8 cellular contexts compared by ENCODE assay signal in genomic region chr12:4604684-4605193, GRCh38. TPM values are rescaled to one million over a fixed set of nuclear protein-coding genes. Genes with fewer than 3 reads are reported as not detected.
DNase-seq lines count a peak whose midpoint lies in the region; ATAC-seq and TF ChIP-seq lines count a peak whose summit lies in the region.

No MANE protein-coding gene starts in this region.

- no peaks in the 10 kb centered on the region for H3K9me3 ChIP-seq in iPS-15b (ENCODE audit: control insufficient read depth, insufficient read depth, low read length)
- H3K9me3 ChIP-seq in skeletal muscle satellite cell (replicated peaks; ENCODE audit: low read length), result no peaks in the 10 kb centered on the region

- peak; percentile 75 for TF ChIP-seq POLR2A in GM18505 (IDR thresholded peaks at IDR 0.05; ENCODE audit: borderline replicate concordance, extremely low read depth, insufficient read depth, insufficient read length)

- in situ Hi-C loops in brain microvascular endothelial cell (cut with HindIII; ENCODE audit: low pct_ligation_motif_present, low sequenced_read_pairs), result no loop called here

- H3K4me2 ChIP-seq in skeletal muscle satellite cell (ENCODE audit: low read length), result peak overlapping the region; percentile 79

- H3K9ac ChIP-seq in iPS-15b (ENCODE audit: low read depth, low read length) (peak overlapping the region; percentile 73), skeletal muscle satellite cell (ENCODE audit: low read depth, low read length) (peak overlapping the region; percentile 91)

- DNase-seq in A172 (ENCODE audit: low spot score), result peak; percentile 70
- peak; percentile 24 for DNase-seq in NCI-H2081 treated with DMSO at 0.1 percent for 48 hours (lab: John Stamatoyannopoulos, UW)
- DNase-seq in UCSD-AML1 (lab: John Stamatoyannopoulos, UW; ENCODE audit: unreplicated experiment), result peak; percentile 75
- DNase-seq in brain microvascular endothelial cell, result peak; percentile 84

- H3K27me3 ChIP-seq in brain microvascular endothelial cell (replicated peaks) (no peaks in the 10 kb centered on the region), iPS-15b (ENCODE audit: control insufficient read depth, insufficient read depth, low read length) (peaks cover 2% of the 10 kb centered on the region), skeletal muscle satellite cell (ENCODE audit: control insufficient read depth, insufficient read depth, low read length) (peaks cover 25% of the 10 kb centered on the region)

- H3K36me3 ChIP-seq in brain microvascular endothelial cell (replicated peaks), result no peaks in the 10 kb centered on the region
- H3K36me3 ChIP-seq in iPS-15b (ENCODE audit: control insufficient read depth, insufficient read depth, low read length), result no peaks in the 10 kb centered on the region
- no peaks in the 10 kb centered on the region for H3K36me3 ChIP-seq in skeletal muscle satellite cell (ENCODE audit: insufficient read depth, low read length)

- peak overlapping the region; percentile 98 for H3K4me3 ChIP-seq in brain microvascular endothelial cell (ENCODE audit: low read depth, low read length)
- H3K4me3 ChIP-seq in iPS-15b (ENCODE audit: low read depth, low read length), result peak overlapping the region; percentile 81
- peak overlapping the region; percentile 93 for H3K4me3 ChIP-seq in skeletal muscle satellite cell (ENCODE audit: low read length)

- peak overlapping the region; percentile 34 for H3K27ac ChIP-seq in brain microvascular endothelial cell

- peak; percentile 98 for TF ChIP-seq CTCF in brain microvascular endothelial cell (IDR thresholded peaks at IDR 0.05; ENCODE audit: low read depth, low read length, missing control alignments)

- H3K4me1 ChIP-seq in iPS-15b (ENCODE audit: control insufficient read depth, insufficient read depth, low read length), result peaks cover 7% of the 10 kb centered on the region
- H3K4me1 ChIP-seq in skeletal muscle satellite cell (ENCODE audit: control insufficient read depth, insufficient read depth, low read length), result peaks cover 3% of the 10 kb centered on the region

- ATAC-seq in GM18505 (IDR thresholded peaks at IDR 0.05; ENCODE audit: unreplicated experiment), result peak; percentile 89
- peak; percentile 84 for ATAC-seq in HG02970 (IDR thresholded peaks at IDR 0.05; ENCODE audit: low FRiP score, unreplicated experiment)

RNA-seq across cellular contexts. Expression of gene DYRK4, which starts 42.7 kb away (rescaled TPM):
- total RNA-seq in A172 (2014; rRNA removed; shearing (Covaris generic)), result 17.6 and 46.3 TPM in 2 replicates
- total RNA-seq in skeletal muscle satellite cell (2012; rRNA removed), result 25.9 and 37.1 TPM in 2 replicates

RNA-seq across cellular contexts. Expression of gene AKAP3, which starts 44.1 kb away (rescaled TPM):
- 0.14 TPM in 1 of 2 replicates, not detected in the other for total RNA-seq in A172 (2014; rRNA removed; shearing (Covaris generic))
- 0.76 and 3.1 TPM in 2 replicates for total RNA-seq in skeletal muscle satellite cell (2012; rRNA removed)

RNA-seq across cellular contexts. Expression of gene NDUFA9, which starts 44.2 kb away (rescaled TPM):
- total RNA-seq in A172 (2014; rRNA removed; shearing (Covaris generic)), result 70.0 and 95.3 TPM in 2 replicates
- 65.9 and 75.8 TPM in 2 replicates for total RNA-seq in skeletal muscle satellite cell (2012; rRNA removed)

Comparison
In these comparisons a context has a peak if more than half of its experiments do, and no peak if none do; other contexts are left out.
1. Peak in every context shown above with its lines: DNase-seq, ATAC-seq, H3K4me3 ChIP-seq and H3K27ac ChIP-seq.
2. DNase-seq: peak in every context shown above with its lines; median percentile 84 in brain microvascular endothelial cell; 75 in UCSD-AML1; 70 in A172; 24 in NCI-H2081 treated with DMSO at 0.1 percent for 48 hours.